In the genomic region with DNA sequence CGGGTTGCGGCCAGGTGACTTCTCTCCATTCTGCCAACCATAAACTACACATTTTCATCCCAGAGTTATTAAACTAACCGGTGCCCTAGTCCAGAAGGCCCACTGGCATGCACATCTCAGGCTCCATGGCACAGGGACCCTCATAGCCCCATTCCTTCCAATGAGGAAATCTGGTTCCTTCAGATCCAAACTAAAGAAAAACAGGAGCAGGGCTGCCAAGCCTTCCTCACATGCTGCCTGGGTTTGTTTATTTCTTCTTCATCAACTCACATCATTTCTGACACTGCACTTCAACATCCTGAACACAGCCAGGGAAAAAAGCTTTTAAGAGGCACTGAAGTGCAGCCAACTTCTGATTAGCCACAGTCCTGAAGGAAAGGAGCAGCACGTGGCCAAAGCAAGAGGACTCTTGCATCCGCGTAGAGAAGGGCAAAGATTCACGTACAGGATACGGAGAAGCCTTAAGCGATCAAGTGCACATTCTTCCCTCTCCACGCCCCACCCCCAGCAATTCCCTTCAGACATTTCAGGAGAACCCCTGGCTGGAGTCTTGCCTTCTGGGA, we compare ENCODE assay signal across 1 cellular context.
TF ChIP-seq lines count a peak whose summit lies in the region.

No MANE protein-coding gene starts in this region.

TF ChIP-seq in K562, 482 proteins besides CTCF, POLR2A, EP300 and RAD21:
- TF ChIP-seq, protein P1, sequence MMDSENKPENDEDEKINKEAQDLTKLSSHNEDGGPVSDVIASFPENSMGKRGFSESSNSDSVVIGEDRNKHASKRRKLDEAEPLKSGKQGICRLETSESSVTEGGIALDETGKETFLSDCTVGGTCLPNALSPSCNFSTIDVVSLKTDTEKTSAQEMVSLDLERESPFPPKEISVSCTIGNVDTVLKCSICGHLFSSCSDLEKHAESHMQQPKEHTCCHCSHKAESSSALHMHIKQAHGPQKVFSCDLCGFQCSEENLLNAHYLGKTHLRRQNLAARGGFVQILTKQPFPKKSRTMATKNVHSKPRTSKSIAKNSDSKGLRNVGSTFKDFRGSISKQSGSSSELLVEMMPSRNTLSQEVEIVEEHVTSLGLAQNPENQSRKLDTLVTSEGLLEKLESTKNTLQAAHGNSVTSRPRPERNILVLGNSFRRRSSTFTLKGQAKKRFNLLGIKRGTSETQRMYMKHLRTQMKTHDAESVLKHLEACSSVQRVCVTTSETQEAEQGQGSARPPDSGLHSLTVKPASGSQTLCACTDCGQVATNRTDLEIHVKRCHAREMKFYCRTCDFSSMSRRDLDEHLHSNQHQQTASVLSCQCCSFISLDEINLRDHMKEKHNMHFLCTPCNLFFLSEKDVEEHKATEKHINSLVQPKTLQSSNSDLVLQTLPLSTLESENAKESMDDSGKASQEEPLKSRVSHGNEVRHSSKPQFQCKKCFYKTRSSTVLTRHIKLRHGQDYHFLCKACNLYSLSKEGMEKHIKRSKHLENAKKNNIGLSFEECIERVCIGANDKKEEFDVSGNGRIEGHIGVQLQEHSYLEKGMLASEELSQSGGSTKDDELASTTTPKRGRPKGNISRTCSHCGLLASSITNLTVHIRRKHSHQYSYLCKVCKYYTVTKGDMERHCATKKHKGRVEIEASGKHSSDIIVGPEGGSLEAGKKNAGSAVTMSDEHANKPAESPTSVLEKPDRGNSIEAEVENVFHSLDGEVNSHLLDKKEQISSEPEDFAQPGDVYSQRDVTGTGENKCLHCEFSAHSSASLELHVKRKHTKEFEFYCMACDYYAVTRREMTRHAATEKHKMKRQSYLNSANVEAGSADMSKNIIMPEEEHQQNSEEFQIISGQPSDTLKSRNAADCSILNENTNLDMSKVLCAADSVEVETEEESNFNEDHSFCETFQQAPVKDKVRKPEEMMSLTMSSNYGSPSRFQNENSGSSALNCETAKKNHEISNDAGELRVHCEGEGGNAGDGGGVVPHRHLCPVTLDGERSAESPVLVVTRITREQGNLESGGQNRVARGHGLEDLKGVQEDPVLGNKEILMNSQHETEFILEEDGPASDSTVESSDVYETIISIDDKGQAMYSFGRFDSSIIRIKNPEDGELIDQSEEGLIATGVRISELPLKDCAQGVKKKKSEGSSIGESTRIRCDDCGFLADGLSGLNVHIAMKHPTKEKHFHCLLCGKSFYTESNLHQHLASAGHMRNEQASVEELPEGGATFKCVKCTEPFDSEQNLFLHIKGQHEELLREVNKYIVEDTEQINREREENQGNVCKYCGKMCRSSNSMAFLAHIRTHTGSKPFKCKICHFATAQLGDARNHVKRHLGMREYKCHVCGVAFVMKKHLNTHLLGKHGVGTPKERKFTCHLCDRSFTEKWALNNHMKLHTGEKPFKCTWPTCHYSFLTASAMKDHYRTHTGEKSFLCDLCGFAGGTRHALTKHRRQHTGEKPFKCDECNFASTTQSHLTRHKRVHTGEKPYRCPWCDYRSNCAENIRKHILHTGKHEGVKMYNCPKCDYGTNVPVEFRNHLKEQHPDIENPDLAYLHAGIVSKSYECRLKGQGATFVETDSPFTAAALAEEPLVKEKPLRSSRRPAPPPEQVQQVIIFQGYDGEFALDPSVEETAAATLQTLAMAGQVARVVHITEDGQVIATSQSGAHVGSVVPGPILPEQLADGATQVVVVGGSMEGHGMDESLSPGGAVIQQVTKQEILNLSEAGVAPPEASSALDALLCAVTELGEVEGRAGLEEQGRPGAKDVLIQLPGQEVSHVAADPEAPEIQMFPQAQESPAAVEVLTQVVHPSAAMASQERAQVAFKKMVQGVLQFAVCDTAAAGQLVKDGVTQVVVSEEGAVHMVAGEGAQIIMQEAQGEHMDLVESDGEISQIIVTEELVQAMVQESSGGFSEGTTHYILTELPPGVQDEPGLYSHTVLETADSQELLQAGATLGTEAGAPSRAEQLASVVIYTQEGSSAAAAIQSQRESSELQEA (IDR thresholded peaks at IDR 0.05; ENCODE audit: low read depth) = no peak
- TF ChIP-seq, protein P2, sequence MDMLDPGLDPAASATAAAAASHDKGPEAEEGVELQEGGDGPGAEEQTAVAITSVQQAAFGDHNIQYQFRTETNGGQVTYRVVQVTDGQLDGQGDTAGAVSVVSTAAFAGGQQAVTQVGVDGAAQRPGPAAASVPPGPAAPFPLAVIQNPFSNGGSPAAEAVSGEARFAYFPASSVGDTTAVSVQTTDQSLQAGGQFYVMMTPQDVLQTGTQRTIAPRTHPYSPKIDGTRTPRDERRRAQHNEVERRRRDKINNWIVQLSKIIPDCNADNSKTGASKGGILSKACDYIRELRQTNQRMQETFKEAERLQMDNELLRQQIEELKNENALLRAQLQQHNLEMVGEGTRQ (CRISPR knock-in tag; IDR thresholded peaks at IDR 0.05) = 0 out of 2 replicates have a peak, but pooled peaks have one; percentile 19
